In genomic region chr5:74382115-74382514, GRCh38 we compare ENCODE assay signal across 26 cellular contexts.
DNase-seq lines count a peak whose midpoint lies in the region; ATAC-seq, FAIRE-seq and TF ChIP-seq lines count a peak whose summit lies in the region.
"Had no signal": no experiment of that assay in that cellular context is flagged by ENCODE, and none has a peak within 500 bp of the region (broad histone marks: within the 10 kb centered on the region; RNA-seq: fewer than 3 reads in every experiment).

No MANE protein-coding gene starts in this region.

- H3K36me3 ChIP-seq in HepG2 (replicated peaks in 1 of 2; ENCODE audit: control insufficient read depth in 1 of 2, insufficient read depth in 2 of 2, low read length in 2 of 2): no peaks in the 10 kb centered on the region
- H3K36me3 ChIP-seq in right lobe of liver: no peaks in the 10 kb centered on the region
- H3K36me3 ChIP-seq in right atrium auricular region: no peaks in the 10 kb centered on the region
- H3K36me3 ChIP-seq: SJCRH30 had no signal

- no peaks in the 10 kb centered on the region for H3K27me3 Mint-ChIP-seq in osteocyte (ENCODE audit: unreplicated experiment)

- H3K4me1 ChIP-seq in HepG2 (ENCODE audit: insufficient read depth, low read length) (peaks cover 37% of the 10 kb centered on the region), right lobe of liver (peaks cover 0 to 6% (median 0%) of the 10 kb centered on the region in 4 donors), right atrium auricular region (peaks cover 0 to 30% of the 10 kb centered on the region in 2 donors)

- H3K4me1 Mint-ChIP-seq in osteocyte (ENCODE audit: unreplicated experiment): peaks cover 31% of the 10 kb centered on the region
- H3K4me1 Mint-ChIP-seq: CD8-positive, alpha-beta memory T cell had no signal

- no peak for ATAC-seq in HepG2
- no peak for ATAC-seq in right lobe of liver
- no peak for ATAC-seq in GM21360 (IDR thresholded peaks at IDR 0.05; ENCODE audit: unreplicated experiment)
- ATAC-seq: HCT116, Panc1 had no signal

- H3K9me3 ChIP-seq in HepG2 (ENCODE audit: low read length) (no peaks in the 10 kb centered on the region), right lobe of liver (peaks cover 0 to 3% (median 0%) of the 10 kb centered on the region in 4 donors), right atrium auricular region (no peaks in the 10 kb centered on the region)

- BruUV-seq in HepG2 (replicated peaks; lab: Mats Ljungman, UMichigan): no TSS peak

- no peak for DNase-seq in HepG2 (ENCODE audit: low spot score)
- no peak for DNase-seq in right lobe of liver
- DNase-seq in right atrium auricular region (ENCODE audit: low spot score): no peak
- peak; percentile 0 for DNase-seq in osteocyte (ENCODE audit: extremely low spot score, unreplicated experiment)
- DNase-seq in superior temporal gyrus (ENCODE audit: extremely low spot score): peak; percentile 6
- DNase-seq in activated T-cell treated with anti-CD3 and anti-CD28 coated beads, Interleukin-2, amount 50 U/mL, for 1 hour: no peak
- DNase-seq in NCI-H2029 treated with DMSO at 0.1 percent for 48 hours (lab: John Stamatoyannopoulos, UW): no peak
- DNase-seq: Calu3; CD8-positive, alpha-beta memory T cell; DMS153; GOT3; KBM-7; NCI-H1092 treated with DMSO at 0.1 percent for 48 hours; NCI-H1436 treated with DMSO at 0.1 percent for 48 hours; NCI-H1930; NCI-H2227 treated with DMSO at 0.1 percent for 48 hours; NCI-H510A treated with DMSO at 0.1 percent for 48 hours; NCI-H748 treated with DMSO at 0.1 percent for 48 hours; NK-92 treated with Interleukin-12 subunit alpha and Interleukin-12 subunit beta, amount 100 ng/mL, for 24 hours had no signal

- H3K4me3 ChIP-seq in HepG2 (replicated peaks in 1 of 3; ENCODE audit: insufficient read depth in 1 of 3, low read depth in 2 of 3, low read length in 3 of 3) (no peak overlapping the region), right lobe of liver (no peak overlapping the region), right atrium auricular region (no peak overlapping the region)
- H3K4me3 ChIP-seq: SJCRH30 had no signal

- no peaks in the 10 kb centered on the region for H4K20me1 ChIP-seq in HepG2 (ENCODE audit: insufficient read depth, low read length)

- FAIRE-seq in HepG2 (lab: Jason Lieb, UNC): no peak
- FAIRE-seq: A204.1 had no signal

- intact Hi-C loops in HepG2 (cut with micrococcal nuclease; ENCODE audit: unreplicated experiment) (no loop called here), right lobe of liver (cut with DNase I) (no loop called here)

- no peaks in the 10 kb centered on the region for H3K79me2 ChIP-seq in HepG2 (ENCODE audit: insufficient read depth, low read length)

- no peak overlapping the region for H2AFZ ChIP-seq in HepG2 (ENCODE audit: low read length)

- POLR2A ChIA-PET in HepG2 (lab: Yijun Ruan, JAX): no interaction called here

- TF ChIP-seq EP300 in HepG2 (IDR thresholded peaks at IDR 0.05; ENCODE audit: low read depth in 2 of 2, low read length in 2 of 2) (no peak), HepG2 (CRISPR knock-in tag; IDR thresholded peaks at IDR 0.05; ENCODE audit: borderline replicate concordance) (no peak)

- no peaks in the 10 kb centered on the region for H3K36me3 Mint-ChIP-seq in osteocyte (ENCODE audit: unreplicated experiment)
- H3K36me3 Mint-ChIP-seq: CD8-positive, alpha-beta memory T cell had no signal

- no peak overlapping the region for H3K9ac ChIP-seq in HepG2 (ENCODE audit: insufficient read depth, low read depth, low read length)

- WGBS in HepG2 (ENCODE audit: low lambda C conversion rate): 24% methylated on average over 1 of the region's 1 CpG
- 50% methylated on average over 1 of the region's 1 CpG for WGBS in right lobe of liver (ENCODE audit: insufficient coverage, low coverage, low lambda C conversion rate, missing lambda C conversion rate)

- CTCF ChIA-PET in HepG2 (lab: Yijun Ruan, JAX; ENCODE audit: low intra/inter-chr PET ratio, low total read pairs): no interaction called here

- H3K4me2 ChIP-seq in HepG2 (ENCODE audit: low read depth, low read length): no peak overlapping the region

- TF ChIP-seq POLR2A in HepG2 (IDR thresholded peaks at IDR 0.05; ENCODE audit: insufficient read depth in 1 of 2, low read depth in 2 of 2, low read length in 2 of 2) (no peak), right lobe of liver (IDR thresholded peaks at IDR 0.05) (no peak)

- no peak for TF ChIP-seq CTCF in HepG2 (CRISPR knock-in tag; IDR thresholded peaks at IDR 0.05)
- TF ChIP-seq CTCF in right lobe of liver (IDR thresholded peaks at IDR 0.05): no peak
- TF ChIP-seq CTCF in right atrium auricular region (IDR thresholded peaks at IDR 0.05): no peak
- no peak for TF ChIP-seq CTCF in osteocyte (IDR thresholded peaks at IDR 0.05)

- H3K4me3 Mint-ChIP-seq in osteocyte (ENCODE audit: unreplicated experiment): no peak overlapping the region
- H3K4me3 Mint-ChIP-seq: CD8-positive, alpha-beta memory T cell had no signal

- H3K27me3 ChIP-seq in HepG2 (ENCODE audit: control insufficient read depth in 1 of 2, insufficient read depth in 2 of 2, low read length in 2 of 2) (no peaks in the 10 kb centered on the region), right lobe of liver (no peaks in the 10 kb centered on the region), right atrium auricular region (no peaks in the 10 kb centered on the region)
- H3K27me3 ChIP-seq: SJCRH30 had no signal

- H3K27ac Mint-ChIP-seq in osteocyte (ENCODE audit: unreplicated experiment): no peak overlapping the region

- H3K9me3 Mint-ChIP-seq in osteocyte (ENCODE audit: unreplicated experiment): no peaks in the 10 kb centered on the region
- H3K9me3 Mint-ChIP-seq: CD8-positive, alpha-beta memory T cell had no signal

- TF ChIP-seq RAD21 in HepG2 (CRISPR knock-in tag; IDR thresholded peaks at IDR 0.05): no peak

- in situ Hi-C loops in HepG2 (cut with HindIII; ENCODE audit: extremely low pct_ligation_motif_present, low pct_unique_long_range_greater_than_20kb): no loop called here

- H3K27ac ChIP-seq in HepG2 (ENCODE audit: extremely low read length, insufficient read depth, low read length) (no peak overlapping the region), right lobe of liver (no peak overlapping the region), right atrium auricular region (peak overlapping the region; percentile 13 to 76)
- H3K27ac ChIP-seq: C4-2B, HL-60 had no signal

TF ChIP-seq in HepG2, 621 proteins besides CTCF, POLR2A, EP300 and RAD21:
- TF ChIP-seq SCMH1 (CRISPR knock-in tag; IDR thresholded peaks at IDR 0.05; ENCODE audit: borderline replicate concordance): no peak
- TF ChIP-seq STAG1 (CRISPR knock-in tag; IDR thresholded peaks at IDR 0.05): peak; percentile 21

Comparison
In these comparisons a context has a peak if more than half of its experiments do, and no peak if none do; other contexts are left out.
1. DNase-seq: peak in osteocyte (single experiment) and superior temporal gyrus (single experiment); none in HepG2 (single experiment), right lobe of liver (0 of 3), right atrium auricular region (single experiment), activated T-cell treated with anti-CD3 and anti-CD28 coated beads, Interleukin-2, amount 50 U/mL, for 1 hour (single experiment) and NCI-H2029 treated with DMSO at 0.1 percent for 48 hours (single experiment).
2. H3K27ac ChIP-seq: peak in right atrium auricular region (2 of 2); none in HepG2 (single experiment) and right lobe of liver (0 of 3).